8 cellular contexts compared by ENCODE assay signal in genomic region chr12:133130038-133130807, GRCh38. TPM values are rescaled to one million over a fixed set of nuclear protein-coding genes. Genes with fewer than 3 reads are reported as not detected.
DNase-seq lines count a peak whose midpoint lies in the region; ATAC-seq and TF ChIP-seq lines count a peak whose summit lies in the region.

TSS of gene ZNF10 (plus strand) at chr12:133130627. CDS start at chr12:133144493, 13,866 bp downstream.
TSS of gene ZNF891 (minus strand) at chr12:133130274. CDS start at chr12:133121918, 8,356 bp downstream.

- H3K4me1 ChIP-seq in adrenal gland (replicated peaks in 1 of 2) (peaks cover 8 to 12% of the 10 kb centered on the region in 2 donors), heart right ventricle (peaks cover 0 to 19% (median 12%) of the 10 kb centered on the region in 9 donors), upper lobe of left lung (peaks cover 0 to 7% (median 0%) of the 10 kb centered on the region in 4 donors)

- peak; percentile 95 for ATAC-seq in HG02678 (IDR thresholded peaks at IDR 0.05; ENCODE audit: unreplicated experiment)
- peak; percentile 96 to 100 (median 98) for ATAC-seq in heart right ventricle
- ATAC-seq in upper lobe of left lung (ENCODE audit: low FRiP score in 2 of 2) = peak; percentile 99

- no peaks in the 10 kb centered on the region for H3K36me3 ChIP-seq in adrenal gland (replicated peaks in 1 of 2)
- H3K36me3 ChIP-seq in heart right ventricle = peaks cover 0 to 68% (median 30%) of the 10 kb centered on the region in 9 donors
- H3K36me3 ChIP-seq in upper lobe of left lung = peaks cover 2 to 26% (median 10%) of the 10 kb centered on the region in 4 donors

- DNase-seq in GM12864 (ENCODE audit: low read depth) (peak; percentile 86), NCI-H128 (lab: John Stamatoyannopoulos, UW; ENCODE audit: unreplicated experiment) (peak; percentile 85), SW480 (ENCODE audit: low spot score) (peak; percentile 94), adrenal gland (peak; percentile 96 to 99 (median 97)), heart right ventricle (peak; percentile 95 to 98), posterior cingulate gyrus (peak; percentile 91 to 99 (median 95)), upper lobe of left lung (peak; percentile 95 to 100)

- WGBS in adrenal gland, 4 donors = 0 to 2% (median 1%) methylated on average over 5 to 87 of the region's 87 CpGs
- 0 to 1% methylated on average over 74 to 87 of the region's 87 CpGs for WGBS in heart right ventricle, 2 donors
- 1% methylated on average over 28 to 30 of the region's 87 CpGs for WGBS in upper lobe of left lung, 2 donors

- no peaks in the 10 kb centered on the region for H3K27me3 ChIP-seq in adrenal gland
- H3K27me3 ChIP-seq in heart right ventricle = no peaks in the 10 kb centered on the region
- no peaks in the 10 kb centered on the region for H3K27me3 ChIP-seq in upper lobe of left lung

- peaks cover 0 to 41% (median 4%) of the 10 kb centered on the region in 3 donors for H3K9me3 ChIP-seq in adrenal gland (replicated peaks in 1 of 3)
- H3K9me3 ChIP-seq in heart right ventricle = peaks cover 3 to 80% (median 50%) of the 10 kb centered on the region in 11 donors
- H3K9me3 ChIP-seq in upper lobe of left lung = peaks cover 29 to 69% (median 65%) of the 10 kb centered on the region in 4 donors

- TF ChIP-seq POLR2A in adrenal gland (IDR thresholded peaks at IDR 0.05) = peak; percentile 90 to 92
- peak in 3 of 4 donors; percentile 78 to 86 (median 79) for TF ChIP-seq POLR2A in upper lobe of left lung (IDR thresholded peaks at IDR 0.05)

- intact Hi-C loops in adrenal gland (cut with DNase I) (no loop called here), heart right ventricle (cut with DNase I) (loop anchor here in 5 of 10 donors (1.0 to 2.0 kb wide), 4 partner anchors 49 to 93 kb away; partner anchors contain the start of genes ZNF140 (in 5 of the 5), ZNF268 (in 1 of the 5) and ZNF84 (in 1 of the 5)), posterior cingulate gyrus (cut with DNase I) (loop anchor here (1.0 kb wide), 1 partner anchor 50 kb away; the partner anchor contains the start of gene ZNF140)

- no peak for TF ChIP-seq CTCF in GM12864 (IDR thresholded peaks at IDR 0.05; ENCODE audit: low read depth, low read length, missing control alignments)
- no peak for TF ChIP-seq CTCF in adrenal gland (IDR thresholded peaks at IDR 0.05)
- TF ChIP-seq CTCF in heart right ventricle (IDR thresholded peaks at IDR 0.05) = peak in 1 of 9 donors; percentile 10
- peak in 2 of 6 experiments; percentile 5 to 13 for TF ChIP-seq CTCF in upper lobe of left lung (IDR thresholded peaks at IDR 0.05)

- H3K27ac ChIP-seq in adrenal gland = peak within 1 kb of the TSS; percentile 75 to 97 (median 91)
- peak within 1 kb of the TSS; percentile 89 to 97 (median 92) for H3K27ac ChIP-seq in heart right ventricle
- H3K27ac ChIP-seq in upper lobe of left lung = peak within 1 kb of the TSS; percentile 91 to 97 (median 92)

- H3K4me3 ChIP-seq in GM12864 (ENCODE audit: low read depth, low read length) (peak within 1 kb of the TSS; percentile 75), adrenal gland (peak within 1 kb of the TSS; percentile 10 to 82 (median 77)), heart right ventricle (peak within 1 kb of the TSS; percentile 73 to 93 (median 84)), upper lobe of left lung (peak within 1 kb of the TSS; percentile 62 to 92 (median 72))

- TF ChIP-seq EP300 in upper lobe of left lung (IDR thresholded peaks at IDR 0.05) = peak in 1 of 4 donors; percentile 61

RNA-seq across cellular contexts. Expression of gene ZNF10, which starts in this region (rescaled TPM):
- total RNA-seq in adrenal gland (10 to 100 TPM in 3 of 8 donors, 1 to 10 TPM in 5; 3.5 to 25.2 (median 8.7) TPM), heart right ventricle (10 to 100 TPM in 2 of 10 donors, 1 to 10 TPM in 8; 6.5 to 10.5 (median 9.5) TPM), upper lobe of left lung (10 to 100 TPM in 2 of 6 donors, 1 to 10 TPM in 4; 1.1 to 16.8 (median 7.7) TPM)
- polyA plus RNA-seq in adrenal gland (10 to 100 TPM; 10.7 to 18.6 (median 13.0) TPM), heart right ventricle (1 to 10 TPM; 3.1 to 8.8 TPM)

RNA-seq across cellular contexts. Expression of gene ZNF891, which starts in this region (rescaled TPM):
- total RNA-seq in adrenal gland (1 to 10 TPM in 7 of 8 donors, under 1 TPM in 1; 0.69 to 3.0 (median 1.7) TPM), heart right ventricle (1 to 10 TPM in 3 of 10 donors, under 1 TPM in 7; 0.64 to 1.2 (median 0.88) TPM), upper lobe of left lung (1 to 10 TPM; 1.1 to 5.2 (median 1.7) TPM)
- polyA plus RNA-seq in adrenal gland (1 to 10 TPM in 2 of 3 donors, under 1 TPM in 1; 0.51 to 1.8 (median 1.2) TPM), heart right ventricle (1 to 10 TPM in 1 of 2 donors, under 1 TPM in 1; 0.23 to 1.0 TPM)

Comparison
In these comparisons a context has a peak if more than half of its experiments do, and no peak if none do; other contexts are left out.
1. Peak in every context shown above with its lines: DNase-seq, ATAC-seq, H3K4me3 ChIP-seq and H3K27ac ChIP-seq.